Comparison of ENCODE assay signal across 11 cellular contexts in genomic region chr15:57220220-57220619, GRCh38.
DNase-seq lines count a peak whose midpoint lies in the region; ATAC-seq and TF ChIP-seq lines count a peak whose summit lies in the region.
"Had no signal": no experiment of that assay in that cellular context is flagged by ENCODE, and none has a peak within 500 bp of the region (broad histone marks: within the 10 kb centered on the region; RNA-seq: fewer than 3 reads in every experiment).

No MANE protein-coding gene starts in this region.

- H3K4me3 ChIP-seq in HUES48 (ENCODE audit: low read depth, low read length) = peak overlapping the region; percentile 47
- H3K4me3 ChIP-seq in body of pancreas = no peak overlapping the region
- H3K4me3 ChIP-seq in lower lobe of right lung = peak overlapping the region; percentile 7

- DNase-seq in CD1c-positive myeloid dendritic cell (ENCODE audit: extremely low spot score) (peak; percentile 11), body of pancreas (no peak), lower lobe of right lung (no peak), retina (no peak)
- no peak for DNase-seq in activated T-helper 1 cell treated with anti-CD3 and anti-CD28 coated beads, Interleukin-12 subunit alpha, Interleukin-12 subunit beta, Interleukin-2, Interleukin-4 antibody, amounts not matched to agents 30 ng/mL and 10 ng/mL and 1 ng/mL, durations not matched to agents 14 hours and 24 hours and 36 hours (ENCODE audit: low spot score)
- no peak for DNase-seq in stimulated activated CD4-positive, alpha-beta T cell treated with anti-CD3 and anti-CD28 coated beads, Interleukin-15, amount 100 ng/mL, for 24 hours
- DNase-seq: heart left ventricle, NCI-H1436 treated with DMSO at 0.1 percent for 48 hours had no signal

- no peak overlapping the region for H3K4me3 Mint-ChIP-seq in activated T-helper 1 cell treated with anti-CD3 and anti-CD28 coated beads, Interleukin-12 subunit alpha, Interleukin-12 subunit beta, Interleukin-2, Interleukin-4 antibody, amounts not matched to agents 30 ng/mL and 10 ng/mL and 1 ng/mL, durations not matched to agents 14 hours and 24 hours and 36 hours
- H3K4me3 Mint-ChIP-seq: activated naive CD4-positive, alpha-beta T cell treated with anti-CD3 and anti-CD28 coated beads, Interleukin-2, amount 50 U/mL, for 24 hours had no signal

- H3K27me3 ChIP-seq in HUES48 (ENCODE audit: control insufficient read depth, insufficient read depth, low read length) = no peaks in the 10 kb centered on the region
- H3K27me3 ChIP-seq in body of pancreas = no peaks in the 10 kb centered on the region
- H3K27me3 ChIP-seq in lower lobe of right lung (ENCODE audit: low read depth) = no peaks in the 10 kb centered on the region
- H3K27me3 ChIP-seq: heart left ventricle had no signal

- H3K27ac ChIP-seq in HUES48 (ENCODE audit: low read depth, low read length) (peak overlapping the region; percentile 19), body of pancreas (peak overlapping the region in 3 of 4 donors; percentile 9 to 50 (median 38)), lower lobe of right lung (no peak overlapping the region)

- no peaks in the 10 kb centered on the region for H3K36me3 ChIP-seq in HUES48 (ENCODE audit: control insufficient read depth, insufficient read depth, low read length)
- no peaks in the 10 kb centered on the region for H3K36me3 ChIP-seq in body of pancreas (replicated peaks in 1 of 2; ENCODE audit: insufficient read depth in 1 of 2, low read depth in 2 of 2)
- no peaks in the 10 kb centered on the region for H3K36me3 ChIP-seq in lower lobe of right lung
- H3K36me3 ChIP-seq: heart left ventricle had no signal

- no peaks in the 10 kb centered on the region for H3K36me3 Mint-ChIP-seq in activated T-helper 1 cell treated with anti-CD3 and anti-CD28 coated beads, Interleukin-12 subunit alpha, Interleukin-12 subunit beta, Interleukin-2, Interleukin-4 antibody, amounts not matched to agents 30 ng/mL and 10 ng/mL and 1 ng/mL, durations not matched to agents 14 hours and 24 hours and 36 hours (ENCODE audit: low read depth)
- H3K36me3 Mint-ChIP-seq: activated naive CD4-positive, alpha-beta T cell treated with anti-CD3 and anti-CD28 coated beads, Interleukin-2, amount 50 U/mL, for 24 hours had no signal

- H3K4me1 ChIP-seq in HUES48 (ENCODE audit: control insufficient read depth, insufficient read depth, low read length) (peaks cover 66% of the 10 kb centered on the region), body of pancreas (peaks cover 28% of the 10 kb centered on the region), lower lobe of right lung (peaks cover 24% of the 10 kb centered on the region)

- peaks cover 7% of the 10 kb centered on the region for H3K4me1 Mint-ChIP-seq in activated T-helper 1 cell treated with anti-CD3 and anti-CD28 coated beads, Interleukin-12 subunit alpha, Interleukin-12 subunit beta, Interleukin-2, Interleukin-4 antibody, amounts not matched to agents 30 ng/mL and 10 ng/mL and 1 ng/mL, durations not matched to agents 14 hours and 24 hours and 36 hours (ENCODE audit: low read depth)

- H3K9ac ChIP-seq in HUES48 (ENCODE audit: low read depth, low read length) = peak overlapping the region; percentile 0; the same call in 1 of the 2 replicates

- TF ChIP-seq CTCF in body of pancreas (IDR thresholded peaks at IDR 0.05) (no peak), lower lobe of right lung (IDR thresholded peaks at IDR 0.05) (no peak)

- H3K27ac Mint-ChIP-seq in activated T-helper 1 cell treated with anti-CD3 and anti-CD28 coated beads, Interleukin-12 subunit alpha, Interleukin-12 subunit beta, Interleukin-2, Interleukin-4 antibody, amounts not matched to agents 30 ng/mL and 10 ng/mL and 1 ng/mL, durations not matched to agents 14 hours and 24 hours and 36 hours = no peak overlapping the region
- H3K27ac Mint-ChIP-seq: activated naive CD4-positive, alpha-beta T cell treated with anti-CD3 and anti-CD28 coated beads, Interleukin-2, amount 50 U/mL, for 24 hours had no signal

- no peaks in the 10 kb centered on the region for H3K27me3 Mint-ChIP-seq in activated T-helper 1 cell treated with anti-CD3 and anti-CD28 coated beads, Interleukin-12 subunit alpha, Interleukin-12 subunit beta, Interleukin-2, Interleukin-4 antibody, amounts not matched to agents 30 ng/mL and 10 ng/mL and 1 ng/mL, durations not matched to agents 14 hours and 24 hours and 36 hours (ENCODE audit: insufficient read depth)
- H3K27me3 Mint-ChIP-seq: activated naive CD4-positive, alpha-beta T cell treated with anti-CD3 and anti-CD28 coated beads, Interleukin-2, amount 50 U/mL, for 24 hours had no signal

- no peaks in the 10 kb centered on the region for H3K9me3 Mint-ChIP-seq in activated T-helper 1 cell treated with anti-CD3 and anti-CD28 coated beads, Interleukin-12 subunit alpha, Interleukin-12 subunit beta, Interleukin-2, Interleukin-4 antibody, amounts not matched to agents 30 ng/mL and 10 ng/mL and 1 ng/mL, durations not matched to agents 14 hours and 24 hours and 36 hours
- H3K9me3 Mint-ChIP-seq: activated naive CD4-positive, alpha-beta T cell treated with anti-CD3 and anti-CD28 coated beads, Interleukin-2, amount 50 U/mL, for 24 hours had no signal

- H3K9me3 ChIP-seq in HUES48 (ENCODE audit: control insufficient read depth, insufficient read depth, low read length) (no peaks in the 10 kb centered on the region), body of pancreas (no peaks in the 10 kb centered on the region), lower lobe of right lung (no peaks in the 10 kb centered on the region)
- H3K9me3 ChIP-seq: heart left ventricle had no signal

- intact Hi-C loops in body of pancreas (cut with DNase I) = no loop called here
- intact Hi-C loops in lower lobe of right lung (cut with DNase I) = no loop called here
- intact Hi-C loops in activated T-helper 1 cell treated with anti-CD3 and anti-CD28 coated beads, Interleukin-12 subunit alpha, Interleukin-12 subunit beta, Interleukin-2, Interleukin-4 antibody, amounts not matched to agents 30 ng/mL and 10 ng/mL and 1 ng/mL, durations not matched to agents 14 hours and 24 hours and 36 hours (cut with micrococcal nuclease) = no loop called here

- no peak for TF ChIP-seq POLR2A in body of pancreas (IDR thresholded peaks at IDR 0.05)

- ATAC-seq in body of pancreas = peak; percentile 38
- ATAC-seq in lower lobe of right lung = no peak
- ATAC-seq in GM19397 (IDR thresholded peaks at IDR 0.05; ENCODE audit: unreplicated experiment) = no peak

- WGBS in body of pancreas, 2 donors = 44 to 55% methylated on average over 1 of the region's 1 CpG

Comparison
In these comparisons a context has a peak if more than half of its experiments do, and no peak if none do; other contexts are left out.
1. H3K4me3 ChIP-seq: peak in HUES48 (single experiment) and lower lobe of right lung (single experiment); none in body of pancreas (0 of 2).